Comparison of ENCODE assay signal across 33 cellular contexts in the genomic region with DNA sequence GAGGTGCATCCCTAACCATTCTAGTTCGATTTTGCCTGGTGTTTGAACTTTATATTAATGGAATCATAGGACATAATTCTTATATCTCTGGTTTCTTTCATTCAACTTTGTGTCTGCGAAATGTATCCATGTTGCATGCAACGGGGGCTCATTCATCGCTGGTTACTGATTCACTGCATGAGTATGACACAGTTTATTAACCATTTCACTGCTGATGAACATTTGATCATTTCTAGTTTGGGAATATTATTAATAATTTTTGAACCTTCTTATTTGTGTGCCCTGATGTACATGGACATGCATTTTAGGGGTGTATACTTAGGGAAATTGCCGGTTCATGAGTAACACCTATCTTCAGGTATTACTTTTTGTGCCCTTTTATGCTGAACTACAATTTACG. TPM values are rescaled to one million over a fixed set of nuclear protein-coding genes. Genes with fewer than 3 reads are reported as not detected.
"Had no signal": no experiment of that assay in that cellular context is flagged by ENCODE, and none has a peak within 500 bp of the region (broad histone marks: within the 10 kb centered on the region; RNA-seq: fewer than 3 reads in every experiment).

No MANE protein-coding gene starts in this region.

- H3K9ac ChIP-seq: parathyroid adenoma had no signal

- H2AFZ ChIP-seq: parathyroid adenoma had no signal

- H3K36me3 ChIP-seq: neutrophil, ovary, spleen, suprapubic skin, tibial artery, transverse colon, upper lobe of right lung, uterus had no signal

- H3K27ac ChIP-seq: neutrophil, ovary, parathyroid adenoma, psoas muscle, skin epidermis, spleen, suprapubic skin, testis, tibial artery, transverse colon, upper lobe of right lung, uterus had no signal

- H3K9me3 ChIP-seq: ovary, psoas muscle, suprapubic skin, testis, upper lobe of right lung, uterus had no signal

- H3K4me1 ChIP-seq: parathyroid adenoma, psoas muscle, testis, upper lobe of right lung had no signal

- H3K79me2 ChIP-seq: parathyroid adenoma had no signal

- DNase-seq: naive thymus-derived CD4-positive, alpha-beta T cell; natural killer cell; nucleus accumbens; ovary; posterior cingulate gyrus; psoas muscle; right cardiac atrium; spleen; stimulated activated CD4-positive, alpha-beta T cell treated with anti-CD3 and anti-CD28 coated beads, Interleukin-12 subunit alpha, Interleukin-12 subunit beta, amount 100 ng/mL, for 4 hours; stimulated activated CD4-positive, alpha-beta T cell treated with anti-CD3 and anti-CD28 coated beads, Interleukin-1b, Interleukin-23, amount 100 ng/mL, for 48 hours; stimulated activated CD4-positive, alpha-beta T cell treated with anti-CD3 and anti-CD28 coated beads, Interleukin-4, amount 100 ng/mL, for 1 hour; stimulated activated CD4-positive, alpha-beta T cell treated with anti-CD3 and anti-CD28 coated beads, Interleukin-4, amount 100 ng/mL, for 4 hours; stimulated activated CD8-positive, alpha-beta memory T cell treated with anti-CD3 and anti-CD28 coated beads, Interleukin-4, amount 100 ng/mL, for 48 hours; stimulated activated naive CD4-positive, alpha-beta T cell; stimulated activated naive CD8-positive, alpha-beta T cell treated with anti-CD3 and anti-CD28 coated beads, Interleukin-15, amount 100 ng/mL, for 72 hours; stimulated activated naive CD8-positive, alpha-beta T cell treated with anti-CD3 and anti-CD28 coated beads, Interleukin-15, Interleukin-2, amounts not matched to agents 100 U/mL and 50 U/mL, for 24 hours; substantia nigra; testis; tibial artery; transverse colon; upper lobe of right lung; uterus had no signal

- H3K27me3 ChIP-seq: ovary, testis had no signal

- H3K4me2 ChIP-seq: smooth muscle cell had no signal

- H3K4me3 ChIP-seq: ovary, psoas muscle, skin epidermis, smooth muscle cell, spleen, suprapubic skin, testis, tibial artery, transverse colon, upper lobe of right lung, uterus had no signal

- ATAC-seq: naive thymus-derived CD4-positive, alpha-beta T cell; natural killer cell; psoas muscle; right cardiac atrium; sciatic nerve; stimulated activated memory B cell treated with anti-CD40 and anti-IgM and Interleukin-4, amounts not matched to agents 10 μg/mL and 1 μg/mL and 100 μg/mL, for 72 hours; stimulated activated naive CD8-positive, alpha-beta T cell treated with anti-CD3 and anti-CD28 coated beads, Interleukin-15, amount 100 ng/mL, for 72 hours; stimulated activated naive CD8-positive, alpha-beta T cell treated with anti-CD3 and anti-CD28 coated beads, Interleukin-15, Interleukin-2, amounts not matched to agents 100 U/mL and 50 U/mL, for 24 hours; upper lobe of right lung had no signal

RNA-seq across cellular contexts. Expression of gene TMEM271, which starts 5.1 kb away (rescaled TPM):
- total RNA-seq: naive thymus-derived CD4-positive, alpha-beta T cell; natural killer cell; omental fat pad; ovary; progenitor cell of endocrine pancreas; psoas muscle; renal cortical epithelial cell; right cardiac atrium; sciatic nerve; smooth muscle cell; spleen; transverse colon; upper lobe of right lung; uterus had no signal
- polyA plus RNA-seq: naive thymus-derived CD4-positive, alpha-beta T cell; ovary; psoas muscle; right cardiac atrium; smooth muscle cell; spleen; urinary bladder had no signal
